ENCODE assay signal across 1 cellular context in genomic region chr3:9754678-9755077, GRCh38.
TF ChIP-seq lines count a peak whose summit lies in the region.

No MANE protein-coding gene starts in this region.

TF ChIP-seq in IMR-90, 13 proteins besides CTCF, POLR2A, EP300 and RAD21:
- TF ChIP-seq ELK1 (IDR thresholded peaks at IDR 0.05; ENCODE audit: borderline replicate concordance, low read depth, low read length) = no peak
- TF ChIP-seq MAFK (IDR thresholded peaks at IDR 0.05; ENCODE audit: low read depth, low read length) = no peak
- no peak for TF ChIP-seq USF2 (IDR thresholded peaks at IDR 0.05; ENCODE audit: low read depth, low read length)
- TF ChIP-seq CEBPB (IDR thresholded peaks at IDR 0.05; ENCODE audit: low read depth, low read length) = no peak
- TF ChIP-seq RCOR1 (IDR thresholded peaks at IDR 0.05; ENCODE audit: insufficient replicate concordance, low read length) = no peak
- TF ChIP-seq MXI1 (IDR thresholded peaks at IDR 0.05; ENCODE audit: borderline replicate concordance, low read depth, low read length) = no peak
- TF ChIP-seq SMC3 (IDR thresholded peaks at IDR 0.05; ENCODE audit: low read depth, low read length) = no peak
- no peak for TF ChIP-seq BHLHE40 (IDR thresholded peaks at IDR 0.05; ENCODE audit: low read depth, low read length)
- no peak for TF ChIP-seq MAZ (IDR thresholded peaks at IDR 0.05; ENCODE audit: borderline replicate concordance, low read depth, low read length)
- TF ChIP-seq FOS (IDR thresholded peaks at IDR 0.05; ENCODE audit: low read depth, low read length) = no peak
- TF ChIP-seq CHD1 (IDR thresholded peaks at IDR 0.05; ENCODE audit: low read depth, low read length) = no peak
- TF ChIP-seq RFX5 (IDR thresholded peaks at IDR 0.05; ENCODE audit: low read depth, low read length) = no peak
- TF ChIP-seq NFE2L2 (IDR thresholded peaks at IDR 0.05; ENCODE audit: low read depth, low read length) = no peak
TF ChIP-seq in IMR-90: peak in this region for 0.
